ENCODE assay signal across 8 cellular contexts in the genomic region with DNA sequence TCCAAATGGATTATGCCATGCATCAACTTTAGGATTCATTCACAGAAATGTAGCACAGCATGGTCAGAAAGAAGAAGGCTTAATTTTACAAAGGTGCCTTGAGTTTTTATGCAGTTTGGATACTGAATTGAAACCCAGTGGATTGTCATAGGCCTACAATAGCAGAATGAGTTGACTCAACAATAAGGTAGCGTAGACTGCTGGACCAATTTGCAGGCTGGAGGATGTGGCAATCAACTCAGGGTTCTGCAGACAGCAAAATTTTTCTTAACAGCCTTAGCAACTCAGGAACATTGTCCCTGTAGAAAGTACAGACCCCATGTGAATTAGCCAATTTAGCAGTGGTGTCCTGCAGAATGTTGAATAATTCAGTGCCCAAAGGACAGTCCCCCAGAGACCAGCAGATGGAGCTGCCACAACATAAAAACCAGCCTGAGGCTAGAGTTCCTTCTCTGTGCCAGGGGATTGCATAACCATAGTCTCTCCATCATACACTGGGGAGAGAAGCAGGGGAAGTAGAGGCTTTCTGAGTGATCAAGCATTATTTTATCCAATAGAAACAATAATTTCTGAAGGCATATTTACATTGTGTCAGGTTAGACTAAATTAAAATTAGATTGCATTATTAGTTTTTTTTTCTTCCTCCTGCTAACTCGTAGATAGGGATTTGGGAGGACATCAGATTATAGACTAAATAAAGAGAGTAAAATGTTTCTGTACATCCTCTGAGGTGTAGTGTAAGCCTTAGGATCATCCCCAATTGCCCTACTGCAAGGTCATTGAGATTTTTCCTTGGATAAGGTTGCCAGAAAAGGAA. TPM values are rescaled to one million over a fixed set of nuclear protein-coding genes. Genes with fewer than 3 reads are reported as not detected.
A peak's percentile ranks its signal among the peaks of the same experiment; 100 is the strongest.
DNase-seq lines count a peak whose midpoint lies in the region; ATAC-seq and TF ChIP-seq lines count a peak whose summit lies in the region.

No MANE protein-coding gene starts in this region.

- ATAC-seq in GM23338 (peak; percentile 97), left ventricle myocardium superior (peak; percentile 96), GM21447 (IDR thresholded peaks at IDR 0.05; ENCODE audit: unreplicated experiment) (no peak), GM21825 (IDR thresholded peaks at IDR 0.05; ENCODE audit: unreplicated experiment) (no peak)

- POLR2A ChIA-PET in CD4-positive, alpha-beta memory T cell (lab: Charles Lee; ENCODE audit: partially characterized antibody): interaction anchor here (0.5 kb wide), 1 partner anchor 40 kb away, joined by 4 read pairs; no protein-coding TSS in a partner anchor

- H3K27me3 Mint-ChIP-seq in CD4-positive, alpha-beta memory T cell: no peaks in the 10 kb centered on the region
- peaks cover under 1% of the 10 kb centered on the region for H3K27me3 Mint-ChIP-seq in GM23338 (ENCODE audit: insufficient read depth, low read depth, poor library complexity)

- H3K27ac Mint-ChIP-seq in CD4-positive, alpha-beta memory T cell: peak overlapping the region in 5 of 7 donors; percentile 23 to 81 (median 35)
- no peak overlapping the region for H3K27ac Mint-ChIP-seq in GM23338

- H3K4me3 ChIP-seq in CD4-positive, alpha-beta memory T cell (ENCODE audit: low read length in 2 of 2): no peak overlapping the region
- no peak overlapping the region for H3K4me3 ChIP-seq in GM23338

- no peaks in the 10 kb centered on the region for H3K9me3 Mint-ChIP-seq in CD4-positive, alpha-beta memory T cell
- no peaks in the 10 kb centered on the region for H3K9me3 Mint-ChIP-seq in GM23338

- no peaks in the 10 kb centered on the region for H3K27me3 ChIP-seq in CD4-positive, alpha-beta memory T cell (ENCODE audit: insufficient read depth, low read length)
- no peaks in the 10 kb centered on the region for H3K27me3 ChIP-seq in GM23338 (ENCODE audit: insufficient read depth)

- intact Hi-C loops in CD4-positive, alpha-beta memory T cell (cut with micrococcal nuclease): no loop called here
- intact Hi-C loops in left ventricle myocardium superior (cut with micrococcal nuclease): loop anchor here (10.0 kb wide), 2 partner anchors 169 to 319 kb away; no protein-coding TSS in a partner anchor

- H2AFZ ChIP-seq in GM23338: peak overlapping the region; percentile 4; the same call in 1 of the 2 replicates

- no peaks in the 10 kb centered on the region for H3K36me3 ChIP-seq in CD4-positive, alpha-beta memory T cell (ENCODE audit: insufficient read depth, low read length)
- no peaks in the 10 kb centered on the region for H3K36me3 ChIP-seq in GM23338 (ENCODE audit: insufficient read depth)

- peak in 4 of 5 donors; percentile 25 to 30 (median 28) for DNase-seq in CD4-positive, alpha-beta memory T cell
- DNase-seq in GM23338 (ENCODE audit: low spot score) (peak; percentile 78), NCI-H748 treated with DMSO at 0.1 percent for 48 hours (lab: John Stamatoyannopoulos, UW) (peak; percentile 30), amniotic stem cell (lab: John Stamatoyannopoulos, UW) (peak; percentile 65), left ventricle myocardium superior (peak; percentile 35), retina (peak; percentile 44)

- H3K79me2 ChIP-seq in GM23338 (replicated peaks; ENCODE audit: insufficient read depth): no peaks in the 10 kb centered on the region

- no peaks in the 10 kb centered on the region for H4K20me1 ChIP-seq in GM23338 (replicated peaks; ENCODE audit: insufficient read depth)

- CTCF ChIA-PET in CD4-positive, alpha-beta memory T cell (lab: Charles Lee; ENCODE audit: partially characterized antibody): interaction anchor here (1.0 to 9.1 kb wide), 8 partner anchors 20 to 325 kb away, joined by 3 to 124 read pairs (median 20); a partner anchor contains a TSS

- peak; percentile 70 to 81 for TF ChIP-seq CTCF in GM23338 (conservative IDR thresholded peaks at IDR 0.05; ENCODE audit: low read depth in 2 of 2)

- H3K4me1 Mint-ChIP-seq in CD4-positive, alpha-beta memory T cell: peaks cover 6 to 18% (median 14%) of the 10 kb centered on the region in 4 donors
- H3K4me1 Mint-ChIP-seq in GM23338: peaks cover 5% of the 10 kb centered on the region; the same call in 2 of the 3 replicates

- H3F3A ChIP-seq in GM23338 (replicated peaks; ENCODE audit: low read depth): no peaks in the 10 kb centered on the region

- H3K4me3 Mint-ChIP-seq in CD4-positive, alpha-beta memory T cell: no peak overlapping the region
- no peak overlapping the region for H3K4me3 Mint-ChIP-seq in GM23338

- no peaks in the 10 kb centered on the region for H3K9me3 ChIP-seq in CD4-positive, alpha-beta memory T cell (ENCODE audit: control insufficient read depth in 1 of 2, low read length in 2 of 2)

- H3K4me2 ChIP-seq in GM23338: no peak overlapping the region

- no peaks in the 10 kb centered on the region for H3K4me1 ChIP-seq in CD4-positive, alpha-beta memory T cell (ENCODE audit: insufficient read depth, low read length)
- peaks cover 7% of the 10 kb centered on the region; the same call in 1 of the 2 replicates for H3K4me1 ChIP-seq in GM23338 (ENCODE audit: insufficient read depth)

- H3K9me2 ChIP-seq in GM23338 (ENCODE audit: insufficient read depth): no peaks in the 10 kb centered on the region

- no peak overlapping the region for H3K27ac ChIP-seq in CD4-positive, alpha-beta memory T cell (ENCODE audit: low read depth, low read length)
- H3K27ac ChIP-seq in GM23338 (ENCODE audit: low read depth): no peak overlapping the region

- H3K36me3 Mint-ChIP-seq in CD4-positive, alpha-beta memory T cell: peaks cover 3 to 17% of the 10 kb centered on the region in 2 donors
- H3K36me3 Mint-ChIP-seq in GM23338 (ENCODE audit: low read depth): no peaks in the 10 kb centered on the region

TF ChIP-seq in GM23338, 12 proteins besides CTCF, POLR2A, EP300 and RAD21:
- TF ChIP-seq, protein P1, sequence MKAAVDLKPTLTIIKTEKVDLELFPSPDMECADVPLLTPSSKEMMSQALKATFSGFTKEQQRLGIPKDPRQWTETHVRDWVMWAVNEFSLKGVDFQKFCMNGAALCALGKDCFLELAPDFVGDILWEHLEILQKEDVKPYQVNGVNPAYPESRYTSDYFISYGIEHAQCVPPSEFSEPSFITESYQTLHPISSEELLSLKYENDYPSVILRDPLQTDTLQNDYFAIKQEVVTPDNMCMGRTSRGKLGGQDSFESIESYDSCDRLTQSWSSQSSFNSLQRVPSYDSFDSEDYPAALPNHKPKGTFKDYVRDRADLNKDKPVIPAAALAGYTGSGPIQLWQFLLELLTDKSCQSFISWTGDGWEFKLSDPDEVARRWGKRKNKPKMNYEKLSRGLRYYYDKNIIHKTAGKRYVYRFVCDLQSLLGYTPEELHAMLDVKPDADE (IDR thresholded peaks at IDR 0.05): no peak

RNA-seq across cellular contexts. Expression of a gene that starts 20.3 kb away (rescaled TPM):
- 10 to 100 TPM; 33.4 to 36.9 TPM for total RNA-seq in CD4-positive, alpha-beta memory T cell
- 10 to 100 TPM; 12.7 to 42.6 TPM for polyA plus RNA-seq in CD4-positive, alpha-beta memory T cell
- 26.7 and 53.8 TPM in 2 replicates for total RNA-seq in GM23338 (2014; rRNA removed; shearing (Covaris generic))
- 81.8 and 85.5 TPM in 2 replicates for polyA plus RNA-seq in GM23338 (2016; fragmentation: Nextera tagmentation; extraction: Ambion mirVana)
- 49.7 TPM for total RNA-seq in left ventricle myocardium superior

RNA-seq across cellular contexts. Expression of a gene that starts 47.8 kb away (rescaled TPM):
- total RNA-seq in CD4-positive, alpha-beta memory T cell: 1 to 10 TPM; 6.4 to 6.7 TPM
- polyA plus RNA-seq in CD4-positive, alpha-beta memory T cell: 1 to 10 TPM in 1 of 2 donors, under 1 TPM in 1; 0.47 to 2.5 TPM
- total RNA-seq in GM23338 (2014; rRNA removed; shearing (Covaris generic)): 16.5 and 20.7 TPM in 2 replicates
- 1.9 and 2.3 TPM in 2 replicates for polyA plus RNA-seq in GM23338 (2016; fragmentation: Nextera tagmentation; extraction: Ambion mirVana)
- 8.8 TPM for total RNA-seq in left ventricle myocardium superior

Comparison
In these comparisons a context has a peak if more than half of its experiments do, and no peak if none do; other contexts are left out.
1. ATAC-seq: peak in GM23338 (single experiment) and left ventricle myocardium superior (single experiment); none in GM21447 (single experiment) and GM21825 (single experiment).
2. Peak in every context shown above with its lines, with median percentiles within 50 percentile points of each other: DNase-seq.